In the genomic region with DNA sequence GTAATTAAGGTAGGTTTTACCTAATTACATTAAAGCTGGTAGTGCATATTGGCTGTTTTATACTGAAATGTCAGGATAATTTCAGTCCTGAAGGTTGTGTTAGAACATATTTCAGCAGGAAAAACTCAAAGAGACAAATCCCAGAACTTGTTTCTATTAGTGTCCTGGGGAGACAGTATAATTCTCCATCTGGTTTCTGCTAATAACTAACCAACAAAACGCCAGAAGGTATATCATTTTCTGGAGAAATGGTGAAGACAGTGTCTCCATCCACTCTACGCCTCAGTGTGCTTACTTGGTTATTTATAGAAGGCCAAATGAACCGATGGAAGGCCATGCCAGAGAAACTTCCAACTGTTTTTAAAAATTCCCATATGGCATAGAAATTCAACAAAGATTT, we compare ENCODE assay signal across 28 cellular contexts.
"Had no signal": no experiment of that assay in that cellular context is flagged by ENCODE, and none has a peak within 500 bp of the region (broad histone marks: within the 10 kb centered on the region; RNA-seq: fewer than 3 reads in every experiment).

No MANE protein-coding gene starts in this region.

- FAIRE-seq: colon had no signal

- H3K27ac ChIP-seq: adrenal gland, body of pancreas, esophagus squamous epithelium, gastroesophageal sphincter, heart left ventricle had no signal

- DNase-seq: activated CD4-positive, alpha-beta memory T cell treated with anti-CD3 and anti-CD28 coated beads for 36 hours; activated CD4-positive, alpha-beta T cell treated with anti-CD3 and anti-CD28 coated beads for 36 hours; activated CD4-positive, alpha-beta T cell treated with anti-CD3 and anti-CD28 coated beads, Interleukin-2, amount 10 ng/mL, durations not matched to agents 24 days and 14 days; activated CD4-positive, CD25-positive, alpha-beta regulatory T cell; activated CD4-positive, CD25-positive, alpha-beta regulatory T cell treated with anti-CD3 and anti-CD28 coated beads, Interleukin-2, amount 50 U/mL, for 72 hours; activated CD8-positive, alpha-beta memory T cell treated with anti-CD3 and anti-CD28 coated beads, Interleukin-2, amount 10 ng/mL, durations not matched to agents 7 days and 5 days; activated CD8-positive, alpha-beta memory T cell treated with anti-CD3 and anti-CD28 coated beads, Interleukin-2, amount 50 U/mL, for 4 hours; activated CD8-positive, alpha-beta T cell treated with anti-CD3 and anti-CD28 coated beads, Interleukin-2, amount 10 ng/mL, durations not matched to agents 7 days and 5 days; activated effector memory CD4-positive, alpha-beta T cell treated with anti-CD3 and anti-CD28 coated beads, Interleukin-2, amount 50 U/mL, for 16 hours; activated naive CD4-positive, alpha-beta T cell treated with anti-CD3 and anti-CD28 coated beads for 36 hours; activated naive CD8-positive, alpha-beta T cell treated with anti-CD3 and anti-CD28 coated beads for 36 hours; activated naive CD8-positive, alpha-beta T cell treated with anti-CD3 and anti-CD28 coated beads, Interleukin-2, amount 50 U/mL, for 24 hours; activated T-cell treated with anti-CD3 and anti-CD28 coated beads, Interleukin-2, amount 50 U/mL, for 1 hour; activated T-cell treated with anti-CD3 and anti-CD28 coated beads, Interleukin-2, amount 50 U/mL, for 48 hours; adrenal gland; amygdala; aorta; body of pancreas; cortex of kidney; dermis blood vessel endothelial cell; effector CD4-positive, alpha-beta T cell; effector memory CD8-positive, alpha-beta T cell; esophagus squamous epithelium; foreskin melanocyte; heart left ventricle; T-helper 2 cell had no signal

- H3K9me3 ChIP-seq: adrenal gland, body of pancreas, esophagus squamous epithelium, gastroesophageal sphincter, heart left ventricle had no signal

- H3K4me3 ChIP-seq: adrenal gland, body of pancreas, esophagus squamous epithelium, gastroesophageal sphincter, heart left ventricle had no signal

- H3K27me3 ChIP-seq: adrenal gland, body of pancreas, esophagus squamous epithelium, gastroesophageal sphincter, heart left ventricle had no signal

- H3K4me1 ChIP-seq: adrenal gland, body of pancreas, esophagus squamous epithelium had no signal

- H3K36me3 ChIP-seq: adrenal gland, esophagus squamous epithelium, gastroesophageal sphincter, heart left ventricle had no signal

- ATAC-seq: activated CD4-positive, alpha-beta T cell treated with anti-CD3 and anti-CD28 coated beads for 36 hours; activated CD8-positive, alpha-beta memory T cell treated with anti-CD3 and anti-CD28 coated beads, Interleukin-2, amount 10 ng/mL, durations not matched to agents 7 days and 5 days; activated CD8-positive, alpha-beta T cell treated with anti-CD3 and anti-CD28 coated beads, Interleukin-2, amount 10 ng/mL, durations not matched to agents 7 days and 5 days; activated naive CD8-positive, alpha-beta T cell treated with anti-CD3 and anti-CD28 coated beads, Interleukin-2, amount 50 U/mL, for 24 hours; body of pancreas; effector memory CD8-positive, alpha-beta T cell; gastroesophageal sphincter; heart left ventricle had no signal
